ENCODE assay signal across 33 cellular contexts in genomic region chr4:66373268-66373667, GRCh38.
"Had no signal": no experiment of that assay in that cellular context is flagged by ENCODE, and none has a peak within 500 bp of the region (broad histone marks: within the 10 kb centered on the region; RNA-seq: fewer than 3 reads in every experiment).

No MANE protein-coding gene starts in this region.

- H3K4me1 ChIP-seq: adrenal gland, ascending aorta, body of pancreas, breast epithelium had no signal

- H3K27me3 ChIP-seq: adrenal gland, ascending aorta, body of pancreas, brain microvascular endothelial cell, breast epithelium, cardiac muscle cell had no signal

- ATAC-seq: activated naive CD4-positive, alpha-beta T cell treated with anti-CD3 and anti-CD28 coated beads, Interleukin-2, amount 50 U/mL, for 72 hours; activated naive CD8-positive, alpha-beta T cell treated with anti-CD3 and anti-CD28 coated beads, Interleukin-2, amount 50 U/mL, for 24 hours; activated T-cell treated with anti-CD3 and anti-CD28 coated beads, Interleukin-2, amount 50 U/mL, for 4 hours; activated T-cell treated with anti-CD3 and anti-CD28 coated beads, Interleukin-2, amount 50 U/mL, for 72 hours; activated T-helper 17 cell treated with anti-CD3 and anti-CD28 coated beads, Interleukin-2, amount 50 U/mL, for 72 hours; body of pancreas had no signal

- H3K9me3 ChIP-seq: adrenal gland, ascending aorta, body of pancreas, breast epithelium had no signal

- H3K36me3 ChIP-seq: adrenal gland, ascending aorta, brain microvascular endothelial cell, cardiac muscle cell had no signal

- H3K27ac ChIP-seq: adrenal gland, ascending aorta, body of pancreas, brain microvascular endothelial cell, breast epithelium, cardiac muscle cell had no signal

- H3K4me3 ChIP-seq: adrenal gland, ascending aorta, body of pancreas, breast epithelium, cardiac muscle cell had no signal

- DNase-seq: activated effector memory CD4-positive, alpha-beta T cell treated with anti-CD3 and anti-CD28 coated beads, Interleukin-2, amount 50 U/mL, for 16 hours; activated effector memory CD4-positive, alpha-beta T cell treated with Interleukin-2 at 50 U/mL for 16 hours; activated gamma-delta T cell; activated gamma-delta T cell treated with Interleukin-2 at 50 U/mL for 16 hours; activated naive CD4-positive, alpha-beta T cell; activated naive CD4-positive, alpha-beta T cell treated with anti-CD3 and anti-CD28 coated beads for 36 hours; activated naive CD4-positive, alpha-beta T cell treated with anti-CD3 and anti-CD28 coated beads, Interleukin-2, amount 10 ng/mL, durations not matched to agents 7 days and 5 days; activated naive CD4-positive, alpha-beta T cell treated with anti-CD3 and anti-CD28 coated beads, Interleukin-2, amount 50 U/mL, for 16 hours; activated naive CD4-positive, alpha-beta T cell treated with Interleukin-2 at 50 U/mL for 16 hours; activated naive CD8-positive, alpha-beta T cell treated with anti-CD3 and anti-CD28 coated beads for 36 hours; activated naive CD8-positive, alpha-beta T cell treated with anti-CD3 and anti-CD28 coated beads, Interleukin-2, amount 10 ng/mL, durations not matched to agents 7 days and 5 days; activated naive CD8-positive, alpha-beta T cell treated with anti-CD3 and anti-CD28 coated beads, Interleukin-2, amount 50 U/mL, for 24 hours; activated T-cell treated with anti-CD3 and anti-CD28 coated beads for 4 hours; activated T-cell treated with anti-CD3 and anti-CD28 coated beads, Interleukin-2, amount 50 U/mL, for 1 hour; activated T-cell treated with anti-CD3 and anti-CD28 coated beads, Interleukin-2, amount 50 U/mL, for 24 hours; activated T-cell treated with anti-CD3 and anti-CD28 coated beads, Interleukin-2, amount 50 U/mL, for 4 hours; activated T-cell treated with anti-CD3 and anti-CD28 coated beads, Interleukin-2, amount 50 U/mL, for 48 hours; activated T-cell treated with anti-CD3 and anti-CD28 coated beads, Interleukin-2, amount 50 U/mL, for 72 hours; adrenal gland; amniotic stem cell; amygdala; anterior cingulate cortex; aorta; body of pancreas; brain microvascular endothelial cell; caudate nucleus; central memory CD4-positive, alpha-beta T cell; cerebellar nuclear complex had no signal
